Comparison of ENCODE assay signal across 8 cellular contexts in the genomic region with DNA sequence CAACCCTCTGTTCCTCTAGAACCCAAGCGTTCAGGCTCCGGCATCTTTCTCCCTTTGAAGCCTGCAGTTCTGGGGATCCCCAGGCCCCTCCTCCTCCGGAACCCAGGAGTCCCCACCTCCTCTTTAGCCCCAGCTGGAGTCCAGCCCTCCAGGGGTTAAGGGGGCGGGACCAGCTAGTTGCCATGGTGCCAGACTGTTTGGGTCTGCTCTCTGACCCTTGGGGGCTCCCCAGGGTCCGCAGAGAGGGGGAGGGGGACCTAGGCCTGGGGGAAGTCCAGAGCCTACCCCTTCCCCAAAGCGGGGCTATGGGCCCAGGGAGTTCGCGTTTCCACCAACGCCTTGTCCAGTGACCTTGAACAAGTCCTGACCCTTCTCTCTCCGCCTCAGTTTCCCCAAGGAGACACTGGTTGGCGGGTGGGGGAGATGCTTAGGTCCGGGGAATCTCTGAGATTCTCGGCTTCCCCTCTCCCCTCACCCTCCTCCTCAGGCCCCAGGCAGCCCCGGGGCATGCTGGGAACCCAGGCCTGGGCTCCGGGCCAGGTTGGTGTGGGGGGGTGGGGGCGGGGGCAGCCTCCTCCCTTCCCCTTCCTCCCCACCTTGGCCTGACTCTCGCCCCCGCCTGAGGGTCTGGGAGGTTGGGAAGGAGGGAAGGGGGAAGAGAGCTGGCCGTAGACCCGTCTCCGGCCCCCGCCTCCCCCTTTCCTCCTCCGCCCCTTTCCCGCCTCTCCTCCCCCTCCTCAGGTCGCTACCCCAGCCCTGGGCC. TPM values are rescaled to one million over a fixed set of nuclear protein-coding genes. Genes with fewer than 3 reads are reported as not detected.
DNase-seq lines count a peak whose midpoint lies in the region; ATAC-seq and TF ChIP-seq lines count a peak whose summit lies in the region.

No MANE protein-coding gene starts in this region.

- ATAC-seq in HG03097 (IDR thresholded peaks at IDR 0.05; ENCODE audit: low FRiP score, unreplicated experiment) (no peak), HG03439 (IDR thresholded peaks at IDR 0.05; ENCODE audit: unreplicated experiment) (no peak)

- H3K27ac ChIP-seq in colonic mucosa (peak overlapping the region; percentile 84), layer of hippocampus (ENCODE audit: low read depth, low read length) (peak overlapping the region; percentile 96)

- DNase-seq in DMS153 treated with DMSO at 0.1 percent for 48 hours (lab: John Stamatoyannopoulos, UW; ENCODE audit: unreplicated experiment) (peak; percentile 23), NCI-H1436 treated with DMSO at 0.1 percent for 48 hours (lab: John Stamatoyannopoulos, UW) (peak; percentile 43), colonic mucosa (peak; percentile 49)
- peak; percentile 47 to 50 for DNase-seq in activated CD4-positive, alpha-beta T cell treated with anti-CD3 and anti-CD28 coated beads for 24 hours (ENCODE audit: low read depth in 2 of 2)
- DNase-seq in stimulated activated CD4-positive, alpha-beta T cell treated with anti-CD3 and anti-CD28 coated beads, Interleukin-15, amount 100 ng/mL, for 24 hours: peak; percentile 82

- TF ChIP-seq CTCF in colonic mucosa (IDR thresholded peaks at IDR 0.05): no peak

- H3K9me3 ChIP-seq in colonic mucosa: no peaks in the 10 kb centered on the region

- H3K36me3 ChIP-seq in colonic mucosa: no peaks in the 10 kb centered on the region

- peak overlapping the region; percentile 54 for H3K4me3 ChIP-seq in colonic mucosa

- no peaks in the 10 kb centered on the region for H3K4me1 ChIP-seq in colonic mucosa

- H3K27me3 ChIP-seq in colonic mucosa (peaks cover 7% of the 10 kb centered on the region), layer of hippocampus (ENCODE audit: control insufficient read depth, insufficient read depth, low read length) (no peaks in the 10 kb centered on the region)

- intact Hi-C loops in colonic mucosa (cut with DNase I): no loop called here

- peak overlapping the region; percentile 73 to 81 for H3K9ac ChIP-seq in colonic mucosa (ENCODE audit: low read depth in 2 of 2, low read length in 2 of 2)

RNA-seq across cellular contexts. Expression of a gene that starts 2.6 kb away (rescaled TPM):
- 1 to 10 TPM; 3.0 to 4.3 TPM for total RNA-seq in colonic mucosa

RNA-seq across cellular contexts. Expression of a gene that starts 33.3 kb away (rescaled TPM):
- total RNA-seq in colonic mucosa: under 1 TPM in 1 of 2 donors, not detected in 1; 0.40 TPM

RNA-seq across cellular contexts. Expression of a gene that starts 43.9 kb away (rescaled TPM):
- total RNA-seq in colonic mucosa: 1 to 10 TPM; 1.1 to 1.5 TPM

Comparison
In these comparisons a context has a peak if more than half of its experiments do, and no peak if none do; other contexts are left out.
1. DNase-seq: peak in every context shown above with its lines; median percentile 82 in stimulated activated CD4-positive, alpha-beta T cell treated with anti-CD3 and anti-CD28 coated beads, Interleukin-15, amount 100 ng/mL, for 24 hours; 49 in colonic mucosa; 48 in activated CD4-positive, alpha-beta T cell treated with anti-CD3 and anti-CD28 coated beads for 24 hours; 43 in NCI-H1436 treated with DMSO at 0.1 percent for 48 hours; 23 in DMS153 treated with DMSO at 0.1 percent for 48 hours.